In genomic region chr7:140026935-140027334, GRCh38 we compare ENCODE assay signal across 2 cellular contexts.
TF ChIP-seq lines count a peak whose summit lies in the region.

No MANE protein-coding gene starts in this region.

TF ChIP-seq in IMR-90, 13 proteins besides CTCF, POLR2A, EP300 and RAD21:
- no peak for TF ChIP-seq BHLHE40 (IDR thresholded peaks at IDR 0.05; ENCODE audit: low read depth, low read length)
- TF ChIP-seq NFE2L2 (IDR thresholded peaks at IDR 0.05; ENCODE audit: low read depth, low read length), result no peak
- no peak for TF ChIP-seq RCOR1 (IDR thresholded peaks at IDR 0.05; ENCODE audit: insufficient replicate concordance, low read length)
- TF ChIP-seq CEBPB (IDR thresholded peaks at IDR 0.05; ENCODE audit: low read depth, low read length), result no peak
- no peak for TF ChIP-seq CHD1 (IDR thresholded peaks at IDR 0.05; ENCODE audit: low read depth, low read length)
- TF ChIP-seq MXI1 (IDR thresholded peaks at IDR 0.05; ENCODE audit: borderline replicate concordance, low read depth, low read length), result no peak
- TF ChIP-seq ELK1 (IDR thresholded peaks at IDR 0.05; ENCODE audit: borderline replicate concordance, low read depth, low read length), result no peak
- TF ChIP-seq MAZ (IDR thresholded peaks at IDR 0.05; ENCODE audit: borderline replicate concordance, low read depth, low read length), result no peak
- TF ChIP-seq RFX5 (IDR thresholded peaks at IDR 0.05; ENCODE audit: low read depth, low read length), result no peak
- TF ChIP-seq SMC3 (IDR thresholded peaks at IDR 0.05; ENCODE audit: low read depth, low read length), result no peak
- TF ChIP-seq USF2 (IDR thresholded peaks at IDR 0.05; ENCODE audit: low read depth, low read length), result no peak
- TF ChIP-seq FOS (IDR thresholded peaks at IDR 0.05; ENCODE audit: low read depth, low read length), result no peak
- no peak for TF ChIP-seq MAFK (IDR thresholded peaks at IDR 0.05; ENCODE audit: low read depth, low read length)

TF ChIP-seq in H1, 55 proteins besides CTCF, POLR2A, EP300 and RAD21:
- TF ChIP-seq CBX8 (IDR thresholded peaks at IDR 0.05; ENCODE audit: borderline replicate concordance, low read depth, low read length) (no peak), YY1 (IDR thresholded peaks at IDR 0.05; ENCODE audit: low read depth, low read length) (no peak)
